Comparison of ENCODE assay signal across 19 cellular contexts in genomic region chr6:81166770-81167169, GRCh38.
DNase-seq lines count a peak whose midpoint lies in the region; ATAC-seq and TF ChIP-seq lines count a peak whose summit lies in the region.
"Had no signal": no experiment of that assay in that cellular context is flagged by ENCODE, and none has a peak within 500 bp of the region (broad histone marks: within the 10 kb centered on the region; RNA-seq: fewer than 3 reads in every experiment).

No MANE protein-coding gene starts in this region.

- H3K9me3 ChIP-seq in MG63: no peaks in the 10 kb centered on the region
- H3K9me3 ChIP-seq: SJSA1, transverse colon had no signal

- no peak for ATAC-seq in HG03521 (IDR thresholded peaks at IDR 0.05; ENCODE audit: unreplicated experiment)
- ATAC-seq: stimulated activated naive B cell treated with anti-CD40 and anti-IgM and Interleukin-4, amounts not matched to agents 10 μg/mL and 1 μg/mL and 100 μg/mL, for 72 hours had no signal

- TF ChIP-seq CTCF in astrocyte of the spinal cord (IDR thresholded peaks at IDR 0.05; ENCODE audit: low read depth, low read length): no peak

- in situ Hi-C loops in astrocyte of the spinal cord (cut with HindIII; ENCODE audit: low sequenced_read_pairs): no loop called here

- peak; percentile 21 for DNase-seq in GM04503 (ENCODE audit: low read depth)
- peak; percentile 27 for DNase-seq in MG63
- DNase-seq in astrocyte of the spinal cord (ENCODE audit: low read depth, low spot score): peak; percentile 81
- DNase-seq in mucosa of gallbladder (ENCODE audit: low spot score): peak; percentile 20
- DNase-seq in occipital lobe (lab: John Stamatoyannopoulos, UW): no peak
- no peak for DNase-seq in NCI-H2029 treated with DMSO at 0.1 percent for 48 hours (lab: John Stamatoyannopoulos, UW)
- no peak for DNase-seq in activated CD4-positive, CD25-positive, alpha-beta regulatory T cell (lab: John Stamatoyannopoulos, UW)
- DNase-seq: activated T-cell treated with anti-CD3 and anti-CD28 coated beads, Interleukin-2, amount 50 U/mL, for 24 hours; C1 segment of cervical spinal cord; central memory CD4-positive, alpha-beta T cell; KG1; naive B cell; NCI-H1436; NCI-H510A; posterior cingulate gyrus; stimulated activated naive B cell treated with anti-CD40 and anti-IgM and Interleukin-4, amounts not matched to agents 10 μg/mL and 1 μg/mL and 100 μg/mL, for 72 hours; transverse colon had no signal

- H3K27me3 ChIP-seq in MG63: no peaks in the 10 kb centered on the region
- H3K27me3 ChIP-seq: SJSA1, transverse colon had no signal

- H3K4me3 ChIP-seq in MG63: no peak overlapping the region
- H3K4me3 ChIP-seq in astrocyte of the spinal cord (ENCODE audit: low read depth, low read length): no peak overlapping the region
- H3K4me3 ChIP-seq: SJSA1, transverse colon had no signal

- no peaks in the 10 kb centered on the region for H3K36me3 ChIP-seq in MG63
- H3K36me3 ChIP-seq: SJSA1, transverse colon had no signal

Comparison
In these comparisons a context has a peak if more than half of its experiments do, and no peak if none do; other contexts are left out.
1. DNase-seq: peak in GM04503 (single experiment), MG63 (single experiment), astrocyte of the spinal cord (single experiment) and mucosa of gallbladder (single experiment); none in occipital lobe (single experiment), NCI-H2029 treated with DMSO at 0.1 percent for 48 hours (single experiment) and activated CD4-positive, CD25-positive, alpha-beta regulatory T cell (0 of 4).